Comparison of ENCODE assay signal across 23 cellular contexts in genomic region chr12:89786177-89786810, GRCh38.
"Had no signal": no experiment of that assay in that cellular context is flagged by ENCODE, and none has a peak within 500 bp of the region (broad histone marks: within the 10 kb centered on the region; RNA-seq: fewer than 3 reads in every experiment).

No MANE protein-coding gene starts in this region.

- H2AFZ ChIP-seq: PC-9 had no signal

- ATAC-seq: Right ventricle myocardium inferior, SK-N-SH treated with all-trans-retinoic acid at 6 μM for 48 hours had no signal

- H3K27me3 ChIP-seq: Peyer's patch, SJCRH30 had no signal

- H3K9ac ChIP-seq: KMS-11 had no signal

- H3K27ac ChIP-seq: KMS-11, PC-9, Peyer's patch, SJCRH30 had no signal

- H3K4me2 ChIP-seq: KMS-11, PC-9 had no signal

- H3K4me3 ChIP-seq: PC-9, Peyer's patch, SJCRH30 had no signal

- DNase-seq: IMR-90, Kasumi-1, MM.1S, NCI-H1092 treated with DMSO at 0.1 percent for 48 hours, NCI-H1436, NCI-H187, NCI-H2029, NCI-H2081 treated with DMSO at 0.1 percent for 48 hours, NCI-H2171, NCI-H226, NCI-H446, NCI-H510A, NCI-H524 treated with DMSO at 0.1 percent for 48 hours, NCI-H69, NCI-H774, PC-9, Peyer's patch, SHP77 treated with DMSO at 0.1 percent for 48 hours, SJCRH30, T-helper 1 cell had no signal

- H3K36me3 ChIP-seq: Peyer's patch, SJCRH30 had no signal
